In the genomic region with DNA sequence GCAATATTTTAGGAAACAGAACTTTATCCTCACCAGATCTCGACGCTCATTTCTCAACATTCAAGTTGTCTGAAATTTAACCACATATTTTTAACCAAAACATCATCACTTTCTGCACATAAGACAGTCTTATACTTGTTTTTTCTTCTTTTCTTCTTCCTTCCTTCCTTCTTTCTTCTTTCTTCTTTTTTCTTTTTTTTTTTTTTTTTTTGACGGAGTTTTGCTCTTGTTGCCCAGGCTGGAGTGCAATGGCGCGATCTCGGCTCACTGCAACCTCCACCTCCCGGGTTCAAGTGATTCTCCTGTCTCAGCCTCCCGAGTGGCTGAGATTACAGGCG, we compare ENCODE assay signal across 7 cellular contexts. TPM values are rescaled to one million over a fixed set of nuclear protein-coding genes. Genes with fewer than 3 reads are reported as not detected.
"Had no signal": no experiment of that assay in that cellular context is flagged by ENCODE, and none has a peak within 500 bp of the region (broad histone marks: within the 10 kb centered on the region; RNA-seq: fewer than 3 reads in every experiment).

No MANE protein-coding gene starts in this region.

RNA-seq across cellular contexts. Expression of a gene that starts 2.3 kb away (rescaled TPM):
- total RNA-seq: activated CD4-positive, alpha-beta memory T cell treated with anti-CD3 and anti-CD28 coated beads, Interleukin-2, amount 10 ng/mL, durations not matched to agents 7 days and 5 days; activated CD8-positive, alpha-beta memory T cell treated with anti-CD3 and anti-CD28 coated beads, Interleukin-2, amount 10 ng/mL, durations not matched to agents 7 days and 5 days; cerebellum; Peyer's patch; SJSA1; T-helper 2 cell treated with Interferon-gamma antibody and Interleukin-4, amounts not matched to agents 100 ng/mL and 5 ng/mL, for 36 hours had no signal

RNA-seq across cellular contexts. Expression of a gene that starts 5.8 kb away (rescaled TPM):
- total RNA-seq: activated CD4-positive, alpha-beta memory T cell treated with anti-CD3 and anti-CD28 coated beads, Interleukin-2, amount 10 ng/mL, durations not matched to agents 7 days and 5 days; activated CD8-positive, alpha-beta memory T cell treated with anti-CD3 and anti-CD28 coated beads, Interleukin-2, amount 10 ng/mL, durations not matched to agents 7 days and 5 days; MCF 10A; Peyer's patch; SJSA1; T-helper 2 cell treated with Interferon-gamma antibody and Interleukin-4, amounts not matched to agents 100 ng/mL and 5 ng/mL, for 36 hours had no signal

RNA-seq across cellular contexts. Expression of a gene that starts 27.3 kb away (rescaled TPM):
- total RNA-seq: MCF 10A, SJSA1 had no signal
